ENCODE assay signal across 8 cellular contexts in genomic region chr3:141388823-141389617, GRCh38. TPM values are rescaled to one million over a fixed set of nuclear protein-coding genes. Genes with fewer than 3 reads are reported as not detected.
DNase-seq lines count a peak whose midpoint lies in the region; ATAC-seq and TF ChIP-seq lines count a peak whose summit lies in the region.

No MANE protein-coding gene starts in this region.

- intact Hi-C loops in activated T-helper 2 cell treated with anti-CD3 and anti-CD28 coated beads, Interferon-gamma antibody, Interleukin-2, Interleukin-4, amounts not matched to agents 10 μg/mL and 5 μg/mL and 100 μg/mL, durations not matched to agents 14 hours and 24 hours and 36 hours (cut with micrococcal nuclease): no loop called here
- intact Hi-C loops in right lobe of liver (cut with DNase I): no loop called here
- intact Hi-C loops in heart right ventricle (cut with DNase I): no loop called here
- intact Hi-C loops in PC-3 (cut with micrococcal nuclease): no loop called here

- TF ChIP-seq POLR2A in right lobe of liver (IDR thresholded peaks at IDR 0.05) (no peak), tibial nerve (IDR thresholded peaks at IDR 0.05) (no peak)

- no peak for TF ChIP-seq EP300 in tibial nerve (IDR thresholded peaks at IDR 0.05)

- no peaks in the 10 kb centered on the region for H3K9me3 ChIP-seq in CD8-positive, alpha-beta memory T cell (ENCODE audit: low read length)
- H3K9me3 ChIP-seq in right lobe of liver (no peaks in the 10 kb centered on the region), tibial nerve (no peaks in the 10 kb centered on the region), heart right ventricle (no peaks in the 10 kb centered on the region), PC-3 (ENCODE audit: low read length) (no peaks in the 10 kb centered on the region)

- H3K36me3 Mint-ChIP-seq in CD8-positive, alpha-beta memory T cell: peaks cover 0 to 3% (median 0%) of the 10 kb centered on the region in 3 donors
- H3K36me3 Mint-ChIP-seq in GM23338 (ENCODE audit: low read depth): no peaks in the 10 kb centered on the region
- no peaks in the 10 kb centered on the region for H3K36me3 Mint-ChIP-seq in activated T-helper 2 cell treated with anti-CD3 and anti-CD28 coated beads, Interferon-gamma antibody, Interleukin-2, Interleukin-4, amounts not matched to agents 10 μg/mL and 5 μg/mL and 100 μg/mL, durations not matched to agents 14 hours and 24 hours and 36 hours (ENCODE audit: low read depth)

- H3K27ac Mint-ChIP-seq in CD8-positive, alpha-beta memory T cell: peak overlapping the region; percentile 61 to 96 (median 91)
- H3K27ac Mint-ChIP-seq in GM23338: no peak overlapping the region; the same call in 1 of the 2 replicates
- peak overlapping the region; percentile 48 for H3K27ac Mint-ChIP-seq in activated T-helper 2 cell treated with anti-CD3 and anti-CD28 coated beads, Interferon-gamma antibody, Interleukin-2, Interleukin-4, amounts not matched to agents 10 μg/mL and 5 μg/mL and 100 μg/mL, durations not matched to agents 14 hours and 24 hours and 36 hours

- no TSS peak for BruUV-seq in PC-3 (replicated peaks; lab: Mats Ljungman, UMichigan)

- no peaks in the 10 kb centered on the region for H3F3A ChIP-seq in GM23338 (replicated peaks; ENCODE audit: low read depth)
- no peaks in the 10 kb centered on the region for H3F3A ChIP-seq in PC-3 (ENCODE audit: low read length, unreplicated experiment)

- DNase-seq in CD8-positive, alpha-beta memory T cell: peak in 1 of 5 donors; percentile 7
- DNase-seq in GM23338 (ENCODE audit: low spot score) (no peak), right lobe of liver (no peak), tibial nerve (ENCODE audit: low spot score in 2 of 2) (no peak), heart right ventricle (no peak), PC-3 (no peak)
- DNase-seq in activated T-helper 2 cell treated with anti-CD3 and anti-CD28 coated beads, Interferon-gamma antibody, Interleukin-2, Interleukin-4, amounts not matched to agents 10 μg/mL and 5 μg/mL and 100 μg/mL, durations not matched to agents 14 hours and 24 hours and 36 hours (ENCODE audit: low spot score): no peak

- no peaks in the 10 kb centered on the region for H3K4me1 ChIP-seq in CD8-positive, alpha-beta memory T cell (ENCODE audit: insufficient read depth, low read length)
- H3K4me1 ChIP-seq in GM23338 (ENCODE audit: insufficient read depth) (peaks cover 63% of the 10 kb centered on the region), right lobe of liver (peaks cover 0 to 25% (median 0%) of the 10 kb centered on the region in 4 donors), tibial nerve (peaks cover 0 to 69% (median 6%) of the 10 kb centered on the region in 4 donors), heart right ventricle (peaks cover 0 to 32% (median 10%) of the 10 kb centered on the region in 9 donors), PC-3 (ENCODE audit: insufficient read depth, low read length) (no peaks in the 10 kb centered on the region)

- H3K9me3 Mint-ChIP-seq in CD8-positive, alpha-beta memory T cell: no peaks in the 10 kb centered on the region
- H3K9me3 Mint-ChIP-seq in GM23338: no peaks in the 10 kb centered on the region; the same call in 2 of the 3 replicates
- no peaks in the 10 kb centered on the region for H3K9me3 Mint-ChIP-seq in activated T-helper 2 cell treated with anti-CD3 and anti-CD28 coated beads, Interferon-gamma antibody, Interleukin-2, Interleukin-4, amounts not matched to agents 10 μg/mL and 5 μg/mL and 100 μg/mL, durations not matched to agents 14 hours and 24 hours and 36 hours

- WGBS in right lobe of liver (ENCODE audit: insufficient coverage, low coverage, low lambda C conversion rate, missing lambda C conversion rate): 19% methylated on average over 6 of the region's 6 CpGs
- WGBS in tibial nerve, 2 donors: 66 to 72% methylated on average over 6 of the region's 6 CpGs
- WGBS in heart right ventricle, 2 donors: 78 to 84% methylated on average over 6 of the region's 6 CpGs

- H4K20me1 ChIP-seq in GM23338 (replicated peaks; ENCODE audit: insufficient read depth): no peaks in the 10 kb centered on the region
- H4K20me1 ChIP-seq in PC-3 (ENCODE audit: low read length): no peaks in the 10 kb centered on the region

- POLR2A ChIA-PET in CD8-positive, alpha-beta memory T cell (lab: Charles Lee): interaction anchor here (1.1 to 1.8 kb wide), 4 partner anchors 10 to 22 kb away, joined by 3 to 5 read pairs (median 4); no protein-coding TSS in a partner anchor
- POLR2A ChIA-PET in PC-3 (lab: Charles Lee; ENCODE audit: unreplicated experiment): no interaction called here

- H3K9ac ChIP-seq in PC-3 (ENCODE audit: low read length): no peak overlapping the region

- no peak for ATAC-seq in GM23338
- peak; percentile 72 to 78 (median 76) for ATAC-seq in right lobe of liver
- no peak for ATAC-seq in heart right ventricle
- ATAC-seq in GM21447 (IDR thresholded peaks at IDR 0.05; ENCODE audit: unreplicated experiment): no peak
- no peak for ATAC-seq in PC-3

- peak overlapping the region; percentile 9 for H3K27ac ChIP-seq in CD8-positive, alpha-beta memory T cell (ENCODE audit: low read depth, low read length)
- H3K27ac ChIP-seq in GM23338 (ENCODE audit: low read depth) (no peak overlapping the region; the same call in 1 of the 2 replicates), right lobe of liver (peak overlapping the region; percentile 33 to 67 (median 66)), tibial nerve (peak overlapping the region in 2 of 4 donors; percentile 28 to 41), heart right ventricle (peak overlapping the region in 1 of 10 donors; percentile 10), PC-3 (ENCODE audit: low read length) (no peak overlapping the region)

- H2AFZ ChIP-seq in GM23338: peak overlapping the region; percentile 83
- no peak overlapping the region for H2AFZ ChIP-seq in PC-3 (ENCODE audit: low read length)

- H3K9me2 ChIP-seq in GM23338 (ENCODE audit: insufficient read depth) (no peaks in the 10 kb centered on the region), PC-3 (replicated peaks; ENCODE audit: low read length) (no peaks in the 10 kb centered on the region)

- CTCF ChIA-PET in CD8-positive, alpha-beta memory T cell (lab: Charles Lee): interaction anchor here (0.7 to 3.7 kb wide), 6 partner anchors 10 to 63 kb away, joined by 3 to 19 read pairs (median 6); no protein-coding TSS in a partner anchor
- CTCF ChIA-PET in PC-3 (lab: Charles Lee): no interaction called here

- H3K79me2 ChIP-seq in GM23338 (replicated peaks; ENCODE audit: insufficient read depth) (no peaks in the 10 kb centered on the region), PC-3 (ENCODE audit: low read length) (no peaks in the 10 kb centered on the region)

- peak overlapping the region; percentile 18 for H3K4me3 ChIP-seq in CD8-positive, alpha-beta memory T cell (ENCODE audit: low read length)
- H3K4me3 ChIP-seq in GM23338 (no peak overlapping the region), right lobe of liver (peak overlapping the region; percentile 5 to 31 (median 28)), tibial nerve (no peak overlapping the region), heart right ventricle (no peak overlapping the region), PC-3 (ENCODE audit: low read length) (no peak overlapping the region)

- H3K27me3 ChIP-seq in CD8-positive, alpha-beta memory T cell (ENCODE audit: insufficient read depth, low read length, poor library complexity, severe bottlenecking): no peaks in the 10 kb centered on the region
- no peaks in the 10 kb centered on the region for H3K27me3 ChIP-seq in GM23338 (ENCODE audit: insufficient read depth)
- H3K27me3 ChIP-seq in right lobe of liver: no peaks in the 10 kb centered on the region
- no peaks in the 10 kb centered on the region for H3K27me3 ChIP-seq in tibial nerve
- no peaks in the 10 kb centered on the region for H3K27me3 ChIP-seq in heart right ventricle
- H3K27me3 ChIP-seq in PC-3 (ENCODE audit: low read length): no peaks in the 10 kb centered on the region

- H3K27me3 Mint-ChIP-seq in CD8-positive, alpha-beta memory T cell: peaks cover 0 to 4% of the 10 kb centered on the region in 2 donors
- H3K27me3 Mint-ChIP-seq in GM23338 (ENCODE audit: insufficient read depth, low read depth, poor library complexity): peaks cover 5% of the 10 kb centered on the region
- H3K27me3 Mint-ChIP-seq in activated T-helper 2 cell treated with anti-CD3 and anti-CD28 coated beads, Interferon-gamma antibody, Interleukin-2, Interleukin-4, amounts not matched to agents 10 μg/mL and 5 μg/mL and 100 μg/mL, durations not matched to agents 14 hours and 24 hours and 36 hours (ENCODE audit: low read depth): peaks cover 6% of the 10 kb centered on the region

- peak overlapping the region; percentile 83 to 91 (median 86) for H3K4me3 Mint-ChIP-seq in CD8-positive, alpha-beta memory T cell
- no peak overlapping the region for H3K4me3 Mint-ChIP-seq in GM23338
- peak overlapping the region; percentile 22 for H3K4me3 Mint-ChIP-seq in activated T-helper 2 cell treated with anti-CD3 and anti-CD28 coated beads, Interferon-gamma antibody, Interleukin-2, Interleukin-4, amounts not matched to agents 10 μg/mL and 5 μg/mL and 100 μg/mL, durations not matched to agents 14 hours and 24 hours and 36 hours (ENCODE audit: low read depth)

- H3K36me3 ChIP-seq in CD8-positive, alpha-beta memory T cell (ENCODE audit: insufficient read depth, low read length): no peaks in the 10 kb centered on the region
- H3K36me3 ChIP-seq in GM23338 (ENCODE audit: insufficient read depth) (no peaks in the 10 kb centered on the region), right lobe of liver (no peaks in the 10 kb centered on the region), tibial nerve (no peaks in the 10 kb centered on the region), heart right ventricle (peaks cover 0 to 43% (median 11%) of the 10 kb centered on the region in 9 donors), PC-3 (ENCODE audit: low read depth, low read length) (no peaks in the 10 kb centered on the region)

- peaks cover 13 to 25% (median 21%) of the 10 kb centered on the region in 3 donors for H3K4me1 Mint-ChIP-seq in CD8-positive, alpha-beta memory T cell
- peaks cover 77% of the 10 kb centered on the region for H3K4me1 Mint-ChIP-seq in GM23338
- peaks cover 16% of the 10 kb centered on the region for H3K4me1 Mint-ChIP-seq in activated T-helper 2 cell treated with anti-CD3 and anti-CD28 coated beads, Interferon-gamma antibody, Interleukin-2, Interleukin-4, amounts not matched to agents 10 μg/mL and 5 μg/mL and 100 μg/mL, durations not matched to agents 14 hours and 24 hours and 36 hours (ENCODE audit: low read depth)

- TF ChIP-seq CTCF in GM23338 (conservative IDR thresholded peaks at IDR 0.05; ENCODE audit: low read depth in 2 of 2) (no peak), right lobe of liver (IDR thresholded peaks at IDR 0.05) (no peak), tibial nerve (IDR thresholded peaks at IDR 0.05) (no peak), heart right ventricle (IDR thresholded peaks at IDR 0.05) (no peak), PC-3 (conservative IDR thresholded peaks at IDR 0.05; ENCODE audit: low read depth, low read length) (no peak)

- 0 out of 2 replicates have a peak overlapping the region, but pooled peaks have one; percentile 33 for H3K4me2 ChIP-seq in GM23338
- H3K4me2 ChIP-seq in PC-3 (ENCODE audit: low read length): no peak overlapping the region

RNA-seq across cellular contexts. Expression of gene ZBTB38, which starts 20.7 kb away (rescaled TPM):
- total RNA-seq in CD8-positive, alpha-beta memory T cell: 10 to 100 TPM; 78.6 to 87.1 TPM
- polyA plus RNA-seq in CD8-positive, alpha-beta memory T cell: 115 TPM
- 11.5 and 12.4 TPM in 2 replicates for total RNA-seq in GM23338 (2014; rRNA removed; shearing (Covaris generic))
- polyA plus RNA-seq in GM23338 (2016; fragmentation: Nextera tagmentation; extraction: Ambion mirVana): 5.9 and 8.7 TPM in 2 replicates
- total RNA-seq in activated T-helper 2 cell treated with anti-CD3 and anti-CD28 coated beads, Interferon-gamma antibody, Interleukin-2, Interleukin-4, amounts not matched to agents 10 μg/mL and 5 μg/mL and 100 μg/mL, durations not matched to agents 14 hours and 24 hours and 36 hours: 25.4 and 27.2 TPM in 2 replicates
- total RNA-seq in right lobe of liver: 10 to 100 TPM; 29.4 to 75.2 (median 36.6) TPM
- total RNA-seq in tibial nerve: 100 to 1,000 TPM; 121 to 171 (median 150) TPM
- total RNA-seq in heart right ventricle: 100 to 1,000 TPM in 8 of 10 donors, 10 to 100 TPM in 2; 86.8 to 156 (median 139) TPM
- polyA plus RNA-seq in heart right ventricle: 10 to 100 TPM; 14.7 to 21.3 TPM
- total RNA-seq in PC-3 (2014; rRNA removed): 17.0 and 19.6 TPM in 2 replicates

Comparison
In these comparisons a context has a peak if more than half of its experiments do, and no peak if none do; other contexts are left out.
1. H3K27ac ChIP-seq: peak in CD8-positive, alpha-beta memory T cell (single experiment) and right lobe of liver (3 of 3); none in GM23338 (single experiment) and PC-3 (single experiment).
2. H3K4me3 ChIP-seq: peak in CD8-positive, alpha-beta memory T cell (single experiment) and right lobe of liver (3 of 3); none in GM23338 (single experiment), tibial nerve (0 of 4), heart right ventricle (0 of 10) and PC-3 (single experiment).
3. ATAC-seq: peak in right lobe of liver (4 of 4); none in GM23338 (single experiment), heart right ventricle (0 of 8), GM21447 (single experiment) and PC-3 (single experiment).